1 cellular context compared by ENCODE assay signal in the genomic region with DNA sequence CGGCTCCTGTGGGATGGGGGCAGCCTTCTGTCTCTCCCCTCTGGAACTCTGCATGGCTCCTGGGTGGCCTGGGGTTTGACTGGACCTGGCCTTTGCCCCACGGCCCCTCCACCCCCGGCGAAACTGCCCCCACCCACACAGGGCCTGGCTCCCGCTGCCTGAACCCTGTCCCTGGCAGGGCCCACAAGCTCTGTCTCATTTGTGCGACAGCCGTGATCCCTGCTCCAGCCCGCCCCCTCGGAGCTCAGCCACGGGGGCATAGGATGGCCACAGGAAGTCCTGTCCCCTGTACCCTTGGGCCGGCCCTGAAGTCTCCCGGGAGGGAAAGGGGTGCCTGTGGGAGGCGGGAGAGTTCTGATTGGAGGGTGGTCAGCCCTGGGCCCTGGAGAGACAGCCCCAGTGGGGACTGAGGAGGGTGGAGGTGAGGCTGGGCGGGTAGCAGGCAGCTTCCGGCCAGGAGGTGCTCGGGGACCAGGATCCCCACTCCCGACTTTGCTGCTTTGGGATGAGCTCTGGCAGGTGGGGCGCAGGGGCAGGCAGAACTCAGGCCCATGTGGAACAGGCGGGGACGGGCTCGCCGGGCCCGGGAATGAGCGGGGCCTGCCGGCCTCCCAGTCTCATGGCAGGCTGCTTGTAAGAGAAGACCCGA.
TF ChIP-seq lines count a peak whose summit lies in the region.

No MANE protein-coding gene starts in this region.

TF ChIP-seq in H1, 55 proteins besides CTCF, POLR2A, EP300 and RAD21:
- TF ChIP-seq EZH2 (IDR thresholded peaks at IDR 0.05; ENCODE audit: low read depth, low read length, severe bottlenecking) (no peak), GABPA (IDR thresholded peaks at IDR 0.05; ENCODE audit: borderline replicate concordance, insufficient read depth, low read length) (peak; percentile 74; the same call in 1 of the 2 replicates)
